Comparison of ENCODE assay signal across 14 cellular contexts in the genomic region with DNA sequence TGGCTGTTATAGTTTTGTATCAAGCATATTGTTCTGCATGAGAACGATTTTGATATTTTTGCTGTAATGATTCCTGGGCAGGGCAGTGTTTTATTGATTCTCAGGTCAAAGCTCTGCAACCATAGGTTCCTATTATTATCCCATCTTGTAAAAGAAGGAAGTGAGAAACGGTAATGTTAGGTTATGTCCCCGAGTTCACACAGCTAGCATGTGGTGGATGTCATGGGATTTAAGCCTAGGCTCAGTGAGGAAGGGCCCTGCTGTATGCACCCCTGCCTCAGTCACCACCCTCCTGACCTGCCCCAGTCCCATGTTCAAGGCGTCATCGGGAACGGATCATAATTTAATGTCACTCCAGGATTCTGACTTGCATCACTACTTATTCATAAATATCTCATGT. TPM values are rescaled to one million over a fixed set of nuclear protein-coding genes. Genes with fewer than 3 reads are reported as not detected.
DNase-seq lines count a peak whose midpoint lies in the region; ATAC-seq lines count a peak whose summit lies in the region.
"Had no signal": no experiment of that assay in that cellular context is flagged by ENCODE, and none has a peak within 500 bp of the region (broad histone marks: within the 10 kb centered on the region; RNA-seq: fewer than 3 reads in every experiment).

No MANE protein-coding gene starts in this region.

- H3K27ac ChIP-seq in caudate nucleus (ENCODE audit: low read depth, low read length) = no peak overlapping the region

- intact Hi-C loops in left colon (cut with DNase I, micrococcal nuclease) = no loop called here

- ATAC-seq in GM18861 (IDR thresholded peaks at IDR 0.05; ENCODE audit: unreplicated experiment) (peak; percentile 94), GM21619 (IDR thresholded peaks at IDR 0.05; ENCODE audit: unreplicated experiment) (peak; percentile 94), HG03280 (IDR thresholded peaks at IDR 0.05; ENCODE audit: unreplicated experiment) (peak; percentile 83), left colon (peak; percentile 74)
- ATAC-seq: stimulated activated effector memory CD8-positive, alpha-beta T cell treated with anti-CD3 and anti-CD28 coated beads, Interleukin-12 subunit alpha, Interleukin-12 subunit beta, amount 100 ng/mL, for 72 hours had no signal

- DNase-seq in left colon = no peak
- DNase-seq in NCI-H187 treated with DMSO at 0.1 percent for 48 hours (lab: John Stamatoyannopoulos, UW) = no peak
- DNase-seq in NCI-H526 (lab: John Stamatoyannopoulos, UW) = no peak
- DNase-seq in activated CD4-positive, CD25-positive, alpha-beta regulatory T cell treated with anti-CD3 and anti-CD28 coated beads, Interleukin-2, amount 50 U/mL, for 72 hours = no peak
- DNase-seq in caudate nucleus (lab: John Stamatoyannopoulos, UW) = no peak
- DNase-seq: activated CD8-positive, alpha-beta memory T cell treated with anti-CD3 and anti-CD28 coated beads, Interleukin-2, amount 50 U/mL, for 48 hours; NCI-H2171; small intestine had no signal

RNA-seq across cellular contexts. Expression of gene ACP1, which starts 10.7 kb away (rescaled TPM):
- 10 to 100 TPM; 74.3 to 91.1 TPM for total RNA-seq in left colon

RNA-seq across cellular contexts. Expression of gene SH3YL1, which starts 11.6 kb away (rescaled TPM):
- 100 to 1,000 TPM in 1 of 2 donors, 10 to 100 TPM in 1; 79.7 to 122 TPM for total RNA-seq in left colon

RNA-seq across cellular contexts. Expression of gene ALKAL2, which starts 12.4 kb away (rescaled TPM):
- 1 to 10 TPM; 1.6 to 2.7 TPM for total RNA-seq in left colon
- total RNA-seq: bronchial epithelial cell, lung microvascular endothelial cell had no signal
